ENCODE assay signal across 26 cellular contexts in the genomic region with DNA sequence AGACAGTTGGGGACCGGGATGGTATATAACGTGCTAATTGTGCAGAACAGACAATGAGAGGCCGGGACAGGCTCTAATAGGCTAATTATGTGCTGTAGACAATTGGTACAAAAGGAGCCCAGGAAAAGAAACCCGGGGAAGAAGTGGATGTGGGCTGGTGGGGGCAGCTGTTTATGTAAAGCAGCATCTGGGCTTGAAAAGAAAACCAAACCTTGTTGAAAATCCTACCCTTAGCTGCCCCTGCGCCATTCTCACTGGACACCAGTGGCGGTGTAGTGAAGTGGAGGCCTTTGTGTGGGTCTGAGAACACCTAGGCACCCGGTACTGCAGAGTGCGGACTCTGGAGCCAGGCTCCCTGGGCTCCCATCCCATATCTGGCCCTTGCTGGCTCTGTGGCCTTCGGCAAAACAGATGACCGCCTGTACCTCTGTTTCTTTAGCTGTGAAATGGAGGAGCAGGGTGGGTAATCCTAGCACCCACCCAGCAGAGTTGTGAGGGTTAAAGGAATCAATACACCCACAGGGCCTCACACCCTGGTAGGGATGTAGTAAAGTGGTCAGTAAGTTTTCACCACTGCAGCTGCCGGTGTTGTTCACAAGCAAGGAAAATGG. TPM values are rescaled to one million over a fixed set of nuclear protein-coding genes. Genes with fewer than 3 reads are reported as not detected.
DNase-seq lines count a peak whose midpoint lies in the region; ATAC-seq and TF ChIP-seq lines count a peak whose summit lies in the region.
"Had no signal": no experiment of that assay in that cellular context is flagged by ENCODE, and none has a peak within 500 bp of the region (broad histone marks: within the 10 kb centered on the region; RNA-seq: fewer than 3 reads in every experiment).

No MANE protein-coding gene starts in this region.

- ATAC-seq in left lobe of liver: no peak
- ATAC-seq: A549; activated T-cell treated with anti-CD3 and anti-CD28 coated beads, Interleukin-2, amount 50 U/mL, for 4 hours; HepG2 had no signal

- H3K36me3 ChIP-seq in stomach: peaks cover 0 to 58% (median 18%) of the 10 kb centered on the region in 4 donors

- no peak for TF ChIP-seq EP300 in stomach (IDR thresholded peaks at IDR 0.05)

- peaks cover 64% of the 10 kb centered on the region for H3K36me3 Mint-ChIP-seq in activated CD4-positive, alpha-beta memory T cell treated with anti-CD3 and anti-CD28 coated beads, Interleukin-2, amount 10 ng/mL, durations not matched to agents 7 days and 5 days (ENCODE audit: low read depth)
- peaks cover 42% of the 10 kb centered on the region for H3K36me3 Mint-ChIP-seq in activated CD4-positive, alpha-beta memory T cell treated with anti-CD3 and anti-CD28 coated beads for 36 hours

- H3K9me3 ChIP-seq in stomach: no peaks in the 10 kb centered on the region
- H3K9me3 ChIP-seq: A549, neutrophil, SK-N-SH, tibial artery had no signal

- TF ChIP-seq CTCF in stomach (IDR thresholded peaks at IDR 0.05): no peak

- no peak overlapping the region for H3K27ac Mint-ChIP-seq in activated CD4-positive, alpha-beta memory T cell treated with anti-CD3 and anti-CD28 coated beads, Interleukin-2, amount 10 ng/mL, durations not matched to agents 7 days and 5 days
- no peak overlapping the region for H3K27ac Mint-ChIP-seq in activated CD4-positive, alpha-beta memory T cell treated with anti-CD3 and anti-CD28 coated beads for 36 hours

- no peaks in the 10 kb centered on the region for H3K27me3 ChIP-seq in stomach
- H3K27me3 ChIP-seq: neutrophil, tibial artery had no signal

- no peak overlapping the region for H3K27ac ChIP-seq in stomach
- H3K27ac ChIP-seq: A549, epithelial cell of prostate, HL-60, neutrophil, RWPE1, tibial artery, VCaP had no signal

- DNase-seq in activated CD4-positive, alpha-beta memory T cell treated with anti-CD3 and anti-CD28 coated beads, Interleukin-2, amount 10 ng/mL, durations not matched to agents 7 days and 5 days: peak; percentile 6
- no peak for DNase-seq in activated CD4-positive, alpha-beta memory T cell treated with anti-CD3 and anti-CD28 coated beads for 36 hours
- DNase-seq in NCI-H748 (lab: John Stamatoyannopoulos, UW; ENCODE audit: unreplicated experiment) (peak; percentile 80), left lobe of liver (ENCODE audit: low spot score) (peak; percentile 40), stomach (peak; percentile 21), HK-2 (ENCODE audit: unreplicated experiment) (no peak), CD1c-positive myeloid dendritic cell (ENCODE audit: extremely low spot score) (no peak), NCI-H2227 (lab: John Stamatoyannopoulos, UW; ENCODE audit: unreplicated experiment) (no peak)
- DNase-seq: activated CD4-positive, alpha-beta T cell treated with anti-CD3 and anti-CD28 coated beads, Interleukin-2, amount 50 U/mL, for 4 hours; activated naive CD8-positive, alpha-beta T cell treated with anti-CD3 and anti-CD28 coated beads, Interleukin-2, amount 10 ng/mL, durations not matched to agents 7 days and 5 days; activated T-cell treated with anti-CD3 and anti-CD28 coated beads, Interleukin-2, amount 50 U/mL, for 4 hours; NCI-H1092; NCI-H510A treated with DMSO at 0.1 percent for 48 hours; SK-N-SH; stimulated activated CD4-positive, alpha-beta T cell treated with anti-CD3 and anti-CD28 coated beads, Interleukin-1b, Interleukin-23, amount 100 ng/mL, for 48 hours; stimulated activated naive CD4-positive, alpha-beta T cell; tibial artery had no signal

- POLR2A ChIA-PET in activated CD4-positive, alpha-beta memory T cell treated with anti-CD3 and anti-CD28 coated beads, Interleukin-2, amount 10 ng/mL, durations not matched to agents 7 days and 5 days (lab: Charles Lee): interaction anchor here (1.5 to 2.4 kb wide), 2 partner anchors 9 to 18 kb away, joined by 4 to 12 read pairs; no protein-coding TSS in a partner anchor
- POLR2A ChIA-PET in activated CD4-positive, alpha-beta memory T cell treated with anti-CD3 and anti-CD28 coated beads for 36 hours (lab: Charles Lee): no interaction called here

- no peak for TF ChIP-seq POLR2A in stomach (IDR thresholded peaks at IDR 0.05)

- intact Hi-C loops in activated CD4-positive, alpha-beta memory T cell treated with anti-CD3 and anti-CD28 coated beads for 36 hours (cut with micrococcal nuclease): no loop called here
- intact Hi-C loops in stomach (cut with DNase I; ENCODE audit: low total_unique reads): no loop called here

- peaks cover 23% of the 10 kb centered on the region for H3K4me1 Mint-ChIP-seq in activated CD4-positive, alpha-beta memory T cell treated with anti-CD3 and anti-CD28 coated beads, Interleukin-2, amount 10 ng/mL, durations not matched to agents 7 days and 5 days
- H3K4me1 Mint-ChIP-seq in activated CD4-positive, alpha-beta memory T cell treated with anti-CD3 and anti-CD28 coated beads for 36 hours (ENCODE audit: low read depth): peaks cover 40% of the 10 kb centered on the region

- peaks cover 0 to 18% (median 8%) of the 10 kb centered on the region in 4 donors for H3K4me1 ChIP-seq in stomach
- H3K4me1 ChIP-seq: tibial artery had no signal

- H3K9me3 Mint-ChIP-seq in activated CD4-positive, alpha-beta memory T cell treated with anti-CD3 and anti-CD28 coated beads, Interleukin-2, amount 10 ng/mL, durations not matched to agents 7 days and 5 days: no peaks in the 10 kb centered on the region
- H3K9me3 Mint-ChIP-seq in activated CD4-positive, alpha-beta memory T cell treated with anti-CD3 and anti-CD28 coated beads for 36 hours: no peaks in the 10 kb centered on the region
- H3K9me3 Mint-ChIP-seq: activated T-cell treated with anti-CD3 and anti-CD28 coated beads, Interleukin-2, amount 50 U/mL, for 4 hours; central memory CD8-positive, alpha-beta T cell had no signal

- H3K4me3 ChIP-seq in stomach: no peak overlapping the region
- H3K4me3 ChIP-seq: A549, tibial artery had no signal

- WGBS in stomach, 5 donors: 95 to 97% (median 97%) methylated on average over 11 of the region's 11 CpGs

- H3K27me3 Mint-ChIP-seq in activated CD4-positive, alpha-beta memory T cell treated with anti-CD3 and anti-CD28 coated beads, Interleukin-2, amount 10 ng/mL, durations not matched to agents 7 days and 5 days: no peaks in the 10 kb centered on the region
- H3K27me3 Mint-ChIP-seq in activated CD4-positive, alpha-beta memory T cell treated with anti-CD3 and anti-CD28 coated beads for 36 hours: no peaks in the 10 kb centered on the region
- H3K27me3 Mint-ChIP-seq: activated naive CD8-positive, alpha-beta T cell treated with anti-CD3 and anti-CD28 coated beads, Interleukin-2, amount 10 ng/mL, durations not matched to agents 7 days and 5 days; B cell; central memory CD8-positive, alpha-beta T cell had no signal

- no peak overlapping the region for H3K4me3 Mint-ChIP-seq in activated CD4-positive, alpha-beta memory T cell treated with anti-CD3 and anti-CD28 coated beads, Interleukin-2, amount 10 ng/mL, durations not matched to agents 7 days and 5 days
- H3K4me3 Mint-ChIP-seq in activated CD4-positive, alpha-beta memory T cell treated with anti-CD3 and anti-CD28 coated beads for 36 hours: no peak overlapping the region
- H3K4me3 Mint-ChIP-seq: activated naive CD8-positive, alpha-beta T cell treated with anti-CD3 and anti-CD28 coated beads, Interleukin-2, amount 10 ng/mL, durations not matched to agents 7 days and 5 days; activated T-cell treated with anti-CD3 and anti-CD28 coated beads, Interleukin-2, amount 50 U/mL, for 4 hours; B cell; central memory CD8-positive, alpha-beta T cell had no signal

- CTCF ChIA-PET in activated CD4-positive, alpha-beta memory T cell treated with anti-CD3 and anti-CD28 coated beads, Interleukin-2, amount 10 ng/mL, durations not matched to agents 7 days and 5 days (lab: Charles Lee): interaction anchor here (0.9 to 2.1 kb wide), 1 partner anchor 17 kb away, joined by 3 to 5 read pairs; no protein-coding TSS in a partner anchor
- CTCF ChIA-PET in activated CD4-positive, alpha-beta memory T cell treated with anti-CD3 and anti-CD28 coated beads for 36 hours (lab: Charles Lee): interaction anchor here (0.9 to 1.9 kb wide), 2 partner anchors 9 to 17 kb away, joined by 4 to 5 read pairs; no protein-coding TSS in a partner anchor

RNA-seq across cellular contexts. Expression of a gene that starts 51.5 kb away (rescaled TPM):
- 10 to 100 TPM; 89.5 to 91.8 TPM for total RNA-seq in activated CD4-positive, alpha-beta memory T cell treated with anti-CD3 and anti-CD28 coated beads, Interleukin-2, amount 10 ng/mL, durations not matched to agents 7 days and 5 days
- total RNA-seq in activated CD4-positive, alpha-beta memory T cell treated with anti-CD3 and anti-CD28 coated beads for 36 hours: 10 to 100 TPM; 87.7 to 89.1 TPM
- total RNA-seq in left lobe of liver: 46.5 TPM
- 100 to 1,000 TPM in 1 of 5 donors, 10 to 100 TPM in 3, 1 to 10 TPM in 1; 5.8 to 133 (median 21.4) TPM for total RNA-seq in stomach
- 10 to 100 TPM; 12.5 to 17.1 (median 13.2) TPM for polyA plus RNA-seq in stomach

RNA-seq across cellular contexts. Expression of a gene that starts 59.5 kb away (rescaled TPM):
- 10 to 100 TPM; 47.0 to 47.3 TPM for total RNA-seq in activated CD4-positive, alpha-beta memory T cell treated with anti-CD3 and anti-CD28 coated beads, Interleukin-2, amount 10 ng/mL, durations not matched to agents 7 days and 5 days
- total RNA-seq in activated CD4-positive, alpha-beta memory T cell treated with anti-CD3 and anti-CD28 coated beads for 36 hours: 10 to 100 TPM; 46.1 to 47.1 TPM
- 3.6 TPM for total RNA-seq in left lobe of liver
- 10 to 100 TPM in 2 of 5 donors, 1 to 10 TPM in 2, not detected in 1; 3.1 to 54.9 (median 8.7) TPM for total RNA-seq in stomach
- 1 to 10 TPM; 5.7 to 8.7 (median 7.4) TPM for polyA plus RNA-seq in stomach

Comparison
In these comparisons a context has a peak if more than half of its experiments do, and no peak if none do; other contexts are left out.
1. DNase-seq: peak in activated CD4-positive, alpha-beta memory T cell treated with anti-CD3 and anti-CD28 coated beads, Interleukin-2, amount 10 ng/mL, durations not matched to agents 7 days and 5 days (single experiment), NCI-H748 (single experiment), left lobe of liver (single experiment) and stomach (single experiment); none in activated CD4-positive, alpha-beta memory T cell treated with anti-CD3 and anti-CD28 coated beads for 36 hours (single experiment), HK-2 (single experiment), CD1c-positive myeloid dendritic cell (single experiment) and NCI-H2227 (single experiment).